ENCODE assay signal across 9 cellular contexts in genomic region chr1:100358210-100358609, GRCh38. TPM values are rescaled to one million over a fixed set of nuclear protein-coding genes. Genes with fewer than 3 reads are reported as not detected.
A peak's percentile ranks its signal among the peaks of the same experiment; 100 is the strongest.
DNase-seq lines count a peak whose midpoint lies in the region; ATAC-seq, FAIRE-seq and TF ChIP-seq lines count a peak whose summit lies in the region.
"Had no signal": no experiment of that assay in that cellular context is flagged by ENCODE, and none has a peak within 500 bp of the region (broad histone marks: within the 10 kb centered on the region; RNA-seq: fewer than 3 reads in every experiment).

No MANE protein-coding gene starts in this region.

- POLR2A ChIA-PET in HCT116 (lab: Charles Lee) = no interaction called here

- ATAC-seq in HCT116 = no peak; the same call in 1 of the 2 replicates
- ATAC-seq in memory B cell (ENCODE audit: low read depth) = peak; percentile 51
- ATAC-seq in HG02588 (IDR thresholded peaks at IDR 0.05; ENCODE audit: unreplicated experiment) = no peak
- ATAC-seq in upper lobe of left lung (ENCODE audit: low FRiP score in 2 of 2) = no peak

- H3K9me2 ChIP-seq in HCT116 (ENCODE audit: insufficient read depth) = no peaks in the 10 kb centered on the region

- TF ChIP-seq CTCF in Calu3 (IDR thresholded peaks at IDR 0.05; ENCODE audit: unreplicated experiment) (peak; percentile 31), HCT116 (IDR thresholded peaks at IDR 0.05 in 2 of 3, conservative IDR thresholded peaks at IDR 0.05 in 1 of 3; ENCODE audit: borderline replicate concordance in 1 of 3, insufficient read depth in 1 of 3, low read depth in 2 of 3, low read length in 2 of 3) (peak in 2 of 3 experiments; percentile 58 to 60; a peak in 4 of 6 replicates), upper lobe of left lung (IDR thresholded peaks at IDR 0.05) (no peak)

- no TSS peak for BruUV-seq in Calu3 (replicated peaks; lab: Mats Ljungman, UMichigan)
- no TSS peak for BruUV-seq in HCT116 (replicated peaks; lab: Mats Ljungman, UMichigan)

- no peak overlapping the region for H2AFZ ChIP-seq in HCT116 (ENCODE audit: low read depth, low read length, poor library complexity, severe bottlenecking)

- H3K4me1 Mint-ChIP-seq in Calu3 (ENCODE audit: low read depth, unreplicated experiment) (peaks cover 29% of the 10 kb centered on the region), memory B cell (peaks cover 49% of the 10 kb centered on the region)
- H3K4me1 Mint-ChIP-seq in activated naive CD8-positive, alpha-beta T cell treated with anti-CD3 and anti-CD28 coated beads for 36 hours = peaks cover 67% of the 10 kb centered on the region

- no peaks in the 10 kb centered on the region for H3K79me2 ChIP-seq in HCT116 (ENCODE audit: insufficient read depth, low read length)

- H3K9me3 Mint-ChIP-seq in Calu3 (ENCODE audit: low read depth, unreplicated experiment) (no peaks in the 10 kb centered on the region), memory B cell (no peaks in the 10 kb centered on the region)
- H3K9me3 Mint-ChIP-seq in activated naive CD8-positive, alpha-beta T cell treated with anti-CD3 and anti-CD28 coated beads for 36 hours = no peaks in the 10 kb centered on the region

- H3K27ac Mint-ChIP-seq in Calu3 (ENCODE audit: unreplicated experiment) (no peak overlapping the region), memory B cell (no peak overlapping the region)
- peak overlapping the region; percentile 39 for H3K27ac Mint-ChIP-seq in activated naive CD8-positive, alpha-beta T cell treated with anti-CD3 and anti-CD28 coated beads for 36 hours

- TF ChIP-seq POLR2A in HCT116 (IDR thresholded peaks at IDR 0.05; ENCODE audit: borderline replicate concordance, extremely low read depth, insufficient read depth, insufficient read length) = no peak
- TF ChIP-seq POLR2A in upper lobe of left lung (IDR thresholded peaks at IDR 0.05) = no peak

- no peak for FAIRE-seq in small intestine (lab: Jason Lieb, UNC)

- no peaks in the 10 kb centered on the region for H3K27me3 Mint-ChIP-seq in Calu3 (ENCODE audit: unreplicated experiment)
- no peaks in the 10 kb centered on the region for H3K27me3 Mint-ChIP-seq in activated naive CD8-positive, alpha-beta T cell treated with anti-CD3 and anti-CD28 coated beads for 36 hours
- no peaks in the 10 kb centered on the region for H3K27me3 Mint-ChIP-seq in memory B cell

- H3K36me3 ChIP-seq in HCT116 (ENCODE audit: control insufficient read depth in 1 of 2, insufficient read depth in 2 of 2, low read length in 2 of 2) = no peaks in the 10 kb centered on the region
- peaks cover 0 to 3% of the 10 kb centered on the region in 2 donors for H3K36me3 ChIP-seq in small intestine (ENCODE audit: control insufficient read depth in 2 of 2, insufficient read depth in 2 of 2, low read length in 2 of 2)
- no peaks in the 10 kb centered on the region for H3K36me3 ChIP-seq in upper lobe of left lung
- H3K36me3 ChIP-seq: thoracic aorta had no signal

- CTCF ChIA-PET in Calu3 (lab: Charles Lee) = no interaction called here
- CTCF ChIA-PET in HCT116 (lab: Charles Lee) = interaction anchor here (0.7 to 1.0 kb wide), 2 partner anchors 11 to 25 kb away, joined by 3 read pairs; no protein-coding TSS in a partner anchor

- intact Hi-C loops in Calu3 (cut with micrococcal nuclease; ENCODE audit: unreplicated experiment) (no loop called here), HCT116 (cut with micrococcal nuclease) (loop anchor here (10.0 kb wide), 1 partner anchor 383 kb away; no protein-coding TSS in a partner anchor)

- H3K4me3 ChIP-seq in HCT116 (replicated peaks in 1 of 2; ENCODE audit: low read depth in 1 of 2, low read length in 2 of 2) = no peak overlapping the region
- H3K4me3 ChIP-seq in small intestine (ENCODE audit: low read depth in 1 of 2, low read length in 2 of 2) = no peak overlapping the region
- no peak overlapping the region for H3K4me3 ChIP-seq in upper lobe of left lung
- H3K4me3 ChIP-seq: thoracic aorta had no signal

- no peak for TF ChIP-seq EP300 in upper lobe of left lung (IDR thresholded peaks at IDR 0.05)

- H3K36me3 Mint-ChIP-seq in Calu3 (ENCODE audit: insufficient read depth, unreplicated experiment) = peaks cover 11% of the 10 kb centered on the region
- peaks cover 39% of the 10 kb centered on the region for H3K36me3 Mint-ChIP-seq in activated naive CD8-positive, alpha-beta T cell treated with anti-CD3 and anti-CD28 coated beads for 36 hours
- H3K36me3 Mint-ChIP-seq in memory B cell = peaks cover 17% of the 10 kb centered on the region

- no peaks in the 10 kb centered on the region for H4K20me1 ChIP-seq in HCT116 (ENCODE audit: insufficient read depth)

- H3K9ac ChIP-seq in HCT116 (ENCODE audit: low read length) = no peak overlapping the region

- H3K9me3 ChIP-seq in HCT116 (ENCODE audit: control insufficient read depth in 1 of 2, insufficient read depth in 1 of 2, low read depth in 1 of 2, low read length in 2 of 2) (no peaks in the 10 kb centered on the region), small intestine (ENCODE audit: control insufficient read depth, low read depth) (no peaks in the 10 kb centered on the region), upper lobe of left lung (no peaks in the 10 kb centered on the region)
- H3K9me3 ChIP-seq: thoracic aorta had no signal

- no peak for DNase-seq in Calu3
- no peak for DNase-seq in HCT116 (ENCODE audit: low read depth, low spot score)
- no peak for DNase-seq in activated naive CD8-positive, alpha-beta T cell treated with anti-CD3 and anti-CD28 coated beads for 36 hours
- no peak for DNase-seq in memory B cell (ENCODE audit: low spot score in 2 of 2)
- no peak for DNase-seq in small intestine
- no peak for DNase-seq in upper lobe of left lung
- DNase-seq in NCI-H2029 treated with DMSO at 0.1 percent for 48 hours (lab: John Stamatoyannopoulos, UW) = no peak

- H3K4me3 Mint-ChIP-seq in Calu3 (ENCODE audit: low read depth, unreplicated experiment) (no peak overlapping the region), memory B cell (no peak overlapping the region)
- H3K4me3 Mint-ChIP-seq in activated naive CD8-positive, alpha-beta T cell treated with anti-CD3 and anti-CD28 coated beads for 36 hours = no peak overlapping the region

- peak; percentile 51; the same call in 1 of the 2 replicates for TF ChIP-seq RAD21 in HCT116 (IDR thresholded peaks at IDR 0.05; ENCODE audit: low read depth)

- RAD21 ChIA-PET in HCT116 (lab: Charles Lee; ENCODE audit: low non-redundant PET in 1 of 2, low total read pairs in 2 of 2, uncharacterized antibody in 2 of 2, unreplicated experiment in 2 of 2) = no interaction called here

- H3K4me2 ChIP-seq in HCT116 (ENCODE audit: low read length) = no peak overlapping the region

- H3K4me1 ChIP-seq in HCT116 (ENCODE audit: control insufficient read depth in 1 of 2, insufficient read depth in 2 of 2, low read length in 2 of 2) = peaks cover 39 to 43% of the 10 kb centered on the region in 2 experiments
- peaks cover 5 to 11% of the 10 kb centered on the region in 2 donors for H3K4me1 ChIP-seq in small intestine (ENCODE audit: control insufficient read depth in 2 of 2, insufficient read depth in 1 of 2, low read depth in 1 of 2, low read length in 1 of 2)
- H3K4me1 ChIP-seq in upper lobe of left lung = peaks cover 27 to 73% (median 51%) of the 10 kb centered on the region in 4 donors

- no peak overlapping the region for H3K27ac ChIP-seq in HCT116 (ENCODE audit: low read depth, low read length)
- no peak overlapping the region for H3K27ac ChIP-seq in small intestine (ENCODE audit: low read depth in 1 of 2, low read length in 1 of 2)
- peak overlapping the region in 2 of 4 donors; percentile 52 to 58 for H3K27ac ChIP-seq in upper lobe of left lung
- H3K27ac ChIP-seq: thoracic aorta had no signal

- H3K27me3 ChIP-seq in HCT116 (ENCODE audit: insufficient read depth, low read length) (no peaks in the 10 kb centered on the region), small intestine (ENCODE audit: control insufficient read depth in 2 of 2, insufficient read depth in 2 of 2, low read length in 2 of 2) (no peaks in the 10 kb centered on the region), upper lobe of left lung (no peaks in the 10 kb centered on the region)

- 39 to 65% (median 59%) methylated on average over 2 of the region's 2 CpGs for WGBS in small intestine, 3 donors
- WGBS in upper lobe of left lung, 2 donors = 50 to 66% methylated on average over 2 of the region's 2 CpGs

TF ChIP-seq in HCT116, 20 proteins besides CTCF, POLR2A, EP300 and RAD21 (continues in another document):
- TF ChIP-seq EGR1 (IDR thresholded peaks at IDR 0.05; ENCODE audit: low read depth) (no peak), EZH2 (IDR thresholded peaks at IDR 0.05) (no peak), ZFX (IDR thresholded peaks at IDR 0.05) (no peak), POLR2AphosphoS5 (IDR thresholded peaks at IDR 0.05; ENCODE audit: low read depth, low read length) (no peak), ZNF274 (IDR thresholded peaks at IDR 0.05; ENCODE audit: low read depth, low read length) (no peak), SRF (IDR thresholded peaks at IDR 0.05; ENCODE audit: low read depth) (no peak), CEBPB (IDR thresholded peaks at IDR 0.05; ENCODE audit: low read depth) (no peak), MAX (IDR thresholded peaks at IDR 0.05) (no peak)
- TF ChIP-seq, protein P1, sequence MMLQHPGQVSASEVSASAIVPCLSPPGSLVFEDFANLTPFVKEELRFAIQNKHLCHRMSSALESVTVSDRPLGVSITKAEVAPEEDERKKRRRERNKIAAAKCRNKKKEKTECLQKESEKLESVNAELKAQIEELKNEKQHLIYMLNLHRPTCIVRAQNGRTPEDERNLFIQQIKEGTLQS (IDR thresholded peaks at IDR 0.05) = no peak

RNA-seq across cellular contexts. Expression of gene CDC14A, which starts 5.9 kb away (rescaled TPM):
- total RNA-seq in Calu3 (2022) (6.4 and 8.5 TPM in 2 replicates), HCT116 (2021; ENCODE audit: unreplicated experiment) (5.1 TPM), upper lobe of left lung (10 to 100 TPM in 5 of 6 donors, 1 to 10 TPM in 1; 9.6 to 56.6 (median 22.1) TPM)
- polyA plus RNA-seq in HCT116 (2012) = 1.4 and 2.0 TPM in 2 replicates
- total RNA-seq in activated naive CD8-positive, alpha-beta T cell treated with anti-CD3 and anti-CD28 coated beads for 36 hours = 10 to 100 TPM in 1 of 2 experiments, 1 to 10 TPM in 1; 9.5 to 11.2 TPM
- 10 to 100 TPM in 2 of 3 donors, 1 to 10 TPM in 1; 4.2 to 13.8 (median 11.4) TPM for polyA plus RNA-seq in small intestine

Comparison
In these comparisons a context has a peak if more than half of its experiments do, and no peak if none do; other contexts are left out.
1. CTCF ChIP-seq: peak in Calu3 (single experiment) and HCT116 (2 of 3); none in upper lobe of left lung (0 of 6).